Comparison of ENCODE assay signal across 9 cellular contexts in genomic region chr3:42591811-42592210, GRCh38. TPM values are rescaled to one million over a fixed set of nuclear protein-coding genes. Genes with fewer than 3 reads are reported as not detected.
DNase-seq lines count a peak whose midpoint lies in the region; ATAC-seq and TF ChIP-seq lines count a peak whose summit lies in the region.
"Had no signal": no experiment of that assay in that cellular context is flagged by ENCODE, and none has a peak within 500 bp of the region (broad histone marks: within the 10 kb centered on the region; RNA-seq: fewer than 3 reads in every experiment).

No MANE protein-coding gene starts in this region.

- H3K9me3 ChIP-seq in iPS-18c (ENCODE audit: control insufficient read depth, insufficient read depth, low read length) (no peaks in the 10 kb centered on the region), thoracic aorta (no peaks in the 10 kb centered on the region)

- H3K27ac ChIP-seq in thoracic aorta, result peak overlapping the region; percentile 71 to 73

- peak overlapping the region; percentile 98 for H3K27ac Mint-ChIP-seq in activated T-cell treated with anti-CD3 and anti-CD28 coated beads, Interleukin-2, amount 50 U/mL, for 24 hours
- H3K27ac Mint-ChIP-seq in activated naive CD8-positive, alpha-beta T cell treated with anti-CD3 and anti-CD28 coated beads, Interleukin-2, amount 10 ng/mL, durations not matched to agents 7 days and 5 days, result peak overlapping the region; percentile 70

- peak overlapping the region; percentile 90 for H3K4me3 Mint-ChIP-seq in activated T-cell treated with anti-CD3 and anti-CD28 coated beads, Interleukin-2, amount 50 U/mL, for 24 hours
- peak overlapping the region; percentile 98 for H3K4me3 Mint-ChIP-seq in activated naive CD8-positive, alpha-beta T cell treated with anti-CD3 and anti-CD28 coated beads, Interleukin-2, amount 10 ng/mL, durations not matched to agents 7 days and 5 days

- DNase-seq in activated T-cell treated with anti-CD3 and anti-CD28 coated beads, Interleukin-2, amount 50 U/mL, for 24 hours, result no peak
- DNase-seq in activated T-cell treated with anti-CD3 and anti-CD28 coated beads for 4 hours (no peak), thoracic aorta (ENCODE audit: low spot score) (no peak), NCI-H774 (lab: John Stamatoyannopoulos, UW) (no peak), SW 1271 (lab: John Stamatoyannopoulos, UW) (no peak), AG20443 (ENCODE audit: low spot score) (no peak)
- no peak for DNase-seq in activated naive CD8-positive, alpha-beta T cell treated with anti-CD3 and anti-CD28 coated beads, Interleukin-2, amount 10 ng/mL, durations not matched to agents 7 days and 5 days
- DNase-seq: DMS153 had no signal

- H3K27me3 Mint-ChIP-seq in activated T-cell treated with anti-CD3 and anti-CD28 coated beads, Interleukin-2, amount 50 U/mL, for 24 hours, result no peaks in the 10 kb centered on the region
- no peaks in the 10 kb centered on the region for H3K27me3 Mint-ChIP-seq in activated naive CD8-positive, alpha-beta T cell treated with anti-CD3 and anti-CD28 coated beads, Interleukin-2, amount 10 ng/mL, durations not matched to agents 7 days and 5 days

- no peaks in the 10 kb centered on the region for H3K27me3 ChIP-seq in thoracic aorta (replicated peaks; ENCODE audit: insufficient read depth)

- TF ChIP-seq CTCF in thoracic aorta (IDR thresholded peaks at IDR 0.05), result no peak

- POLR2A ChIA-PET in activated naive CD8-positive, alpha-beta T cell treated with anti-CD3 and anti-CD28 coated beads, Interleukin-2, amount 10 ng/mL, durations not matched to agents 7 days and 5 days (lab: Charles Lee), result interaction anchor here (0.7 to 5.1 kb wide), 5 partner anchors 9 to 61 kb away, joined by 5 to 65 read pairs (median 8); partner anchors contain the start of genes NKTR and SEC22C

- H3K4me1 ChIP-seq in thoracic aorta (ENCODE audit: control insufficient read depth in 1 of 2, low read depth in 2 of 2), result peaks cover 4 to 24% of the 10 kb centered on the region in 2 donors

- peaks cover 61% of the 10 kb centered on the region for H3K36me3 Mint-ChIP-seq in activated T-cell treated with anti-CD3 and anti-CD28 coated beads, Interleukin-2, amount 50 U/mL, for 24 hours (ENCODE audit: low read depth)
- H3K36me3 Mint-ChIP-seq in activated naive CD8-positive, alpha-beta T cell treated with anti-CD3 and anti-CD28 coated beads, Interleukin-2, amount 10 ng/mL, durations not matched to agents 7 days and 5 days, result peaks cover 23% of the 10 kb centered on the region

- no peak for ATAC-seq in activated naive CD8-positive, alpha-beta T cell treated with anti-CD3 and anti-CD28 coated beads, Interleukin-2, amount 10 ng/mL, durations not matched to agents 7 days and 5 days (ENCODE audit: low read depth)
- no peak for ATAC-seq in thoracic aorta (ENCODE audit: insufficient number of reproducible peaks, low FRiP score, low read depth)

- H3K4me1 Mint-ChIP-seq in activated T-cell treated with anti-CD3 and anti-CD28 coated beads, Interleukin-2, amount 50 U/mL, for 24 hours (ENCODE audit: low read depth), result peaks cover 41% of the 10 kb centered on the region
- peaks cover 27% of the 10 kb centered on the region for H3K4me1 Mint-ChIP-seq in activated naive CD8-positive, alpha-beta T cell treated with anti-CD3 and anti-CD28 coated beads, Interleukin-2, amount 10 ng/mL, durations not matched to agents 7 days and 5 days

- H3K9me3 Mint-ChIP-seq in activated T-cell treated with anti-CD3 and anti-CD28 coated beads, Interleukin-2, amount 50 U/mL, for 24 hours, result no peaks in the 10 kb centered on the region
- H3K9me3 Mint-ChIP-seq in activated naive CD8-positive, alpha-beta T cell treated with anti-CD3 and anti-CD28 coated beads, Interleukin-2, amount 10 ng/mL, durations not matched to agents 7 days and 5 days, result no peaks in the 10 kb centered on the region

- H3K4me3 ChIP-seq in iPS-18c (ENCODE audit: insufficient read depth, low read depth, low read length) (peak overlapping the region; percentile 66), thoracic aorta (peak overlapping the region; percentile 62)

- no peaks in the 10 kb centered on the region for H3K36me3 ChIP-seq in thoracic aorta

RNA-seq across cellular contexts. Expression of gene SS18L2, which starts 1.2 kb away (rescaled TPM):
- 10 to 100 TPM; 50.9 to 55.5 TPM for total RNA-seq in activated naive CD8-positive, alpha-beta T cell treated with anti-CD3 and anti-CD28 coated beads, Interleukin-2, amount 10 ng/mL, durations not matched to agents 7 days and 5 days
- 1 to 10 TPM; 2.8 to 8.6 TPM for total RNA-seq in thoracic aorta

RNA-seq across cellular contexts. Expression of gene NKTR, which starts 8.7 kb away (rescaled TPM):
- total RNA-seq in activated naive CD8-positive, alpha-beta T cell treated with anti-CD3 and anti-CD28 coated beads, Interleukin-2, amount 10 ng/mL, durations not matched to agents 7 days and 5 days, result 100 to 1,000 TPM; 150 to 152 TPM
- 100 to 1,000 TPM; 159 to 210 TPM for total RNA-seq in thoracic aorta

RNA-seq across cellular contexts. Expression of gene SEC22C, which starts 10.0 kb away (rescaled TPM):
- 10 to 100 TPM; 52.5 to 53.0 TPM for total RNA-seq in activated naive CD8-positive, alpha-beta T cell treated with anti-CD3 and anti-CD28 coated beads, Interleukin-2, amount 10 ng/mL, durations not matched to agents 7 days and 5 days
- total RNA-seq in thoracic aorta, result 10 to 100 TPM; 55.0 to 83.4 TPM

Comparison
In these comparisons a context has a peak if more than half of its experiments do, and no peak if none do; other contexts are left out.
1. RNA of gene SS18L2, which starts 1.2 kb away (total RNA-seq): 50.9 to 55.5 TPM in activated naive CD8-positive, alpha-beta T cell treated with anti-CD3 and anti-CD28 coated beads, Interleukin-2, amount 10 ng/mL, durations not matched to agents 7 days and 5 days; 2.8 to 8.6 TPM in thoracic aorta; every median in the first group is over 4 times any median in the second.